8 cellular contexts compared by ENCODE assay signal in the genomic region with DNA sequence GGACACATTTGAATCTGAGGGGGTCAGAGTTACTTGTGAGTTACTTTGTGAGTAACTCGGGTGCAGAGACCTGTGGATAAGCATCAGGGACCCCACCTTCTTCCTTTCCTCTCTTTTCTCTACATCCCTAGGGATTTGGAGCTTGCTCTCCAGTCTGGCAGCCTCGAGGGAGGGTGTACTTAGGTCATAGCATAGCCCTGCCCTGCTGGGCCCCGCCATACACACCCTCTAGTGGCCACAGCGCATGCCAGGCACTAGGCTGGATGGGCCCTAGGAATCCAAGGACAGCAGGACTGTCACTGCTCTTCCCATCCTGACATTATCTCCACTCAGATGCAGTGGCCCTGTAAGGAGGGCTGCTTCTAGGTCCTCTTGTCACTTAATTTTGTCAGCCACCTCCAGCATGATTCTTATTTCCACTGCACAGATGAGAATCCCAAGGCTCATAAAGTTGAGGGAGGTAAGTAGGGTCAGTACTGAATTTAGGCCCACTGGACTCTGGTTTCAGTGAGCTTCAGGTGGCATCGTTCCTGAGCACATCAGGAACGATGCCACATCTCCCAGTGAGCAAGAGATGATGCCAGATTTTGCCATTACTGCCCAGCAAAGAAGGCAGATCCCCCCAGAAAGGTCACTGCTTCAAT. TPM values are rescaled to one million over a fixed set of nuclear protein-coding genes. Genes with fewer than 3 reads are reported as not detected.
DNase-seq lines count a peak whose midpoint lies in the region; ATAC-seq and TF ChIP-seq lines count a peak whose summit lies in the region.

No MANE protein-coding gene starts in this region.

- no peaks in the 10 kb centered on the region for H3K9me2 ChIP-seq in SK-N-SH

- no peak overlapping the region for H3K9ac ChIP-seq in SK-N-SH

- ATAC-seq in natural killer cell treated with Interleukin-12 subunit alpha and Interleukin-12 subunit beta and Interleukin-15 and Interleukin-18, amount 100 ng/mL, for 72 hours, result no peak
- no peak for ATAC-seq in GM18498 (IDR thresholded peaks at IDR 0.05; ENCODE audit: unreplicated experiment)

- no peaks in the 10 kb centered on the region for H3K9me3 Mint-ChIP-seq in osteocyte (ENCODE audit: unreplicated experiment)
- H3K9me3 Mint-ChIP-seq in natural killer cell treated with Interleukin-12 subunit alpha and Interleukin-12 subunit beta and Interleukin-15 and Interleukin-18, amount 100 ng/mL, for 72 hours, result no peaks in the 10 kb centered on the region

- no peak for TF ChIP-seq EP300 in SK-N-SH (IDR thresholded peaks at IDR 0.05; ENCODE audit: borderline replicate concordance in 1 of 2, low read depth in 1 of 2, low read length in 1 of 2)

- 5% methylated on average over 6 of the region's 6 CpGs for WGBS in SK-N-SH (ENCODE audit: low lambda C conversion rate)

- DNase-seq in Daoy (ENCODE audit: low read depth), result peak; percentile 73
- peak in 51 of 76 experiments; percentile 2 to 57 (median 27) for DNase-seq in HUDEP-2 (lab: John Stamatoyannopoulos, UW; ENCODE audit: unreplicated experiment in 76 of 76)
- peak; percentile 81 for DNase-seq in SK-N-SH
- DNase-seq in fibroblast of mammary gland (ENCODE audit: low read depth), result peak; percentile 60
- peak; percentile 87 for DNase-seq in osteocyte (ENCODE audit: extremely low spot score, unreplicated experiment)
- no peak for DNase-seq in natural killer cell treated with Interleukin-12 subunit alpha and Interleukin-12 subunit beta and Interleukin-15 and Interleukin-18, amount 100 ng/mL, for 72 hours (ENCODE audit: low spot score)
- DNase-seq in activated CD8-positive, alpha-beta memory T cell treated with anti-CD3 and anti-CD28 coated beads for 24 hours, result no peak

- peaks cover 11% of the 10 kb centered on the region for H3F3A ChIP-seq in SK-N-SH (replicated peaks; ENCODE audit: insufficient read depth)

- POLR2A ChIA-PET in SK-N-SH (lab: Yijun Ruan, JAX), result no interaction called here

- H3K36me3 ChIP-seq in SK-N-SH (replicated peaks in 1 of 2; ENCODE audit: control insufficient read depth in 1 of 2, insufficient read depth in 2 of 2, low read length in 1 of 2), result no peaks in the 10 kb centered on the region

- no peak overlapping the region for H3K4me2 ChIP-seq in SK-N-SH

- H3K36me3 Mint-ChIP-seq in osteocyte (ENCODE audit: unreplicated experiment), result no peaks in the 10 kb centered on the region
- H3K36me3 Mint-ChIP-seq in natural killer cell treated with Interleukin-12 subunit alpha and Interleukin-12 subunit beta and Interleukin-15 and Interleukin-18, amount 100 ng/mL, for 72 hours, result no peaks in the 10 kb centered on the region

- peak overlapping the region; percentile 76; the same call in 1 of the 2 replicates for H2AFZ ChIP-seq in SK-N-SH (ENCODE audit: low read depth)

- no peak overlapping the region for H3K4me3 Mint-ChIP-seq in osteocyte (ENCODE audit: unreplicated experiment)
- no peak overlapping the region for H3K4me3 Mint-ChIP-seq in natural killer cell treated with Interleukin-12 subunit alpha and Interleukin-12 subunit beta and Interleukin-15 and Interleukin-18, amount 100 ng/mL, for 72 hours

- peak; percentile 85 for TF ChIP-seq RAD21 in SK-N-SH (IDR thresholded peaks at IDR 0.05; ENCODE audit: low read length)

- TF ChIP-seq CTCF in SK-N-SH (IDR thresholded peaks at IDR 0.05) (peak; percentile 90), fibroblast of mammary gland (conservative IDR thresholded peaks at IDR 0.05; ENCODE audit: control insufficient read depth, insufficient read depth, low read depth, low read length) (peak; percentile 74), osteocyte (IDR thresholded peaks at IDR 0.05) (peak; percentile 80)

- H3K4me3 ChIP-seq in SK-N-SH (ENCODE audit: low read depth in 2 of 2, low read length in 1 of 2) (no peak overlapping the region), fibroblast of mammary gland (ENCODE audit: control insufficient read depth, low read depth, low read length) (no peak overlapping the region)

- peaks cover 8 to 16% of the 10 kb centered on the region in 2 experiments; a peak in 2 of 4 replicates for H3K4me1 ChIP-seq in SK-N-SH (ENCODE audit: control insufficient read depth in 1 of 2, insufficient read depth in 2 of 2, low read depth in 1 of 2, low read length in 1 of 2)

- CTCF ChIA-PET in SK-N-SH (lab: Yijun Ruan, JAX), result interaction anchor here (0.6 to 12.9 kb wide), 28 partner anchors 9 to 200 kb away, joined by 3 to 172 read pairs (median 6); no protein-coding TSS in a partner anchor

- no peak overlapping the region for H3K27ac Mint-ChIP-seq in osteocyte (ENCODE audit: unreplicated experiment)
- H3K27ac Mint-ChIP-seq in natural killer cell treated with Interleukin-12 subunit alpha and Interleukin-12 subunit beta and Interleukin-15 and Interleukin-18, amount 100 ng/mL, for 72 hours, result no peak overlapping the region

- H4K20me1 ChIP-seq in SK-N-SH (ENCODE audit: insufficient read depth), result peaks cover 5% of the 10 kb centered on the region; the same call in 1 of the 2 replicates

- no peak overlapping the region for H3K27ac ChIP-seq in SK-N-SH (ENCODE audit: low read depth in 2 of 2, low read length in 1 of 2)

- H3K79me2 ChIP-seq in SK-N-SH (ENCODE audit: insufficient read depth), result peaks cover 13% of the 10 kb centered on the region

- H3K27me3 Mint-ChIP-seq in osteocyte (ENCODE audit: unreplicated experiment), result no peaks in the 10 kb centered on the region
- H3K27me3 Mint-ChIP-seq in natural killer cell treated with Interleukin-12 subunit alpha and Interleukin-12 subunit beta and Interleukin-15 and Interleukin-18, amount 100 ng/mL, for 72 hours, result peaks cover 3 to 8% of the 10 kb centered on the region in 2 donors

- no peaks in the 10 kb centered on the region for H3K27me3 ChIP-seq in SK-N-SH (ENCODE audit: insufficient read depth)

- no peaks in the 10 kb centered on the region for H3K9me3 ChIP-seq in SK-N-SH

- peaks cover 17% of the 10 kb centered on the region for H3K4me1 Mint-ChIP-seq in osteocyte (ENCODE audit: unreplicated experiment)
- H3K4me1 Mint-ChIP-seq in natural killer cell treated with Interleukin-12 subunit alpha and Interleukin-12 subunit beta and Interleukin-15 and Interleukin-18, amount 100 ng/mL, for 72 hours (ENCODE audit: low read depth in 2 of 2), result peaks cover 10 to 16% of the 10 kb centered on the region in 2 donors

TF ChIP-seq in SK-N-SH, 30 proteins besides CTCF, POLR2A, EP300 and RAD21:
- TF ChIP-seq, protein P1, sequence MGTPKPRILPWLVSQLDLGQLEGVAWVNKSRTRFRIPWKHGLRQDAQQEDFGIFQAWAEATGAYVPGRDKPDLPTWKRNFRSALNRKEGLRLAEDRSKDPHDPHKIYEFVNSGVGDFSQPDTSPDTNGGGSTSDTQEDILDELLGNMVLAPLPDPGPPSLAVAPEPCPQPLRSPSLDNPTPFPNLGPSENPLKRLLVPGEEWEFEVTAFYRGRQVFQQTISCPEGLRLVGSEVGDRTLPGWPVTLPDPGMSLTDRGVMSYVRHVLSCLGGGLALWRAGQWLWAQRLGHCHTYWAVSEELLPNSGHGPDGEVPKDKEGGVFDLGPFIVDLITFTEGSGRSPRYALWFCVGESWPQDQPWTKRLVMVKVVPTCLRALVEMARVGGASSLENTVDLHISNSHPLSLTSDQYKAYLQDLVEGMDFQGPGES (IDR thresholded peaks at IDR 0.05; ENCODE audit: low read depth, low read length), result no peak
- peak; percentile 33; the same call in 1 of the 2 replicates for TF ChIP-seq NRF1 (IDR thresholded peaks at IDR 0.05; ENCODE audit: low read depth, low read length)
- TF ChIP-seq EZH2phosphoT487 (IDR thresholded peaks at IDR 0.05; ENCODE audit: borderline replicate concordance, low read depth), result no peak
- TF ChIP-seq SMC3 (IDR thresholded peaks at IDR 0.05; ENCODE audit: low read depth, low read length), result peak; percentile 90
- no peak for TF ChIP-seq RXRA (IDR thresholded peaks at IDR 0.05; ENCODE audit: borderline replicate concordance, low read depth)
- TF ChIP-seq, protein P2, sequence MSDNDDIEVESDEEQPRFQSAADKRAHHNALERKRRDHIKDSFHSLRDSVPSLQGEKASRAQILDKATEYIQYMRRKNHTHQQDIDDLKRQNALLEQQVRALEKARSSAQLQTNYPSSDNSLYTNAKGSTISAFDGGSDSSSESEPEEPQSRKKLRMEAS (IDR thresholded peaks at IDR 0.05; ENCODE audit: low read depth), result 0 out of 2 replicates have a peak, but pooled peaks have one; percentile 48
- TF ChIP-seq, protein P3, sequence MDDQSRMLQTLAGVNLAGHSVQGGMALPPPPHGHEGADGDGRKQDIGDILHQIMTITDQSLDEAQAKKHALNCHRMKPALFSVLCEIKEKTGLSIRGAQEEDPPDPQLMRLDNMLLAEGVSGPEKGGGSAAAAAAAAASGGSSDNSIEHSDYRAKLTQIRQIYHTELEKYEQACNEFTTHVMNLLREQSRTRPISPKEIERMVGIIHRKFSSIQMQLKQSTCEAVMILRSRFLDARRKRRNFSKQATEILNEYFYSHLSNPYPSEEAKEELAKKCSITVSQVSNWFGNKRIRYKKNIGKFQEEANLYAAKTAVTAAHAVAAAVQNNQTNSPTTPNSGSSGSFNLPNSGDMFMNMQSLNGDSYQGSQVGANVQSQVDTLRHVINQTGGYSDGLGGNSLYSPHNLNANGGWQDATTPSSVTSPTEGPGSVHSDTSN (IDR thresholded peaks at IDR 0.05), result no peak
- TF ChIP-seq GATA2 (CRISPR knock-in tag; IDR thresholded peaks at IDR 0.05), result no peak
- no peak for TF ChIP-seq RCOR1 (IDR thresholded peaks at IDR 0.05; ENCODE audit: low read length)
- TF ChIP-seq MXI1 (IDR thresholded peaks at IDR 0.05; ENCODE audit: low read depth, low read length), result peak; percentile 56; the same call in 1 of the 2 replicates
- TF ChIP-seq, protein P4, sequence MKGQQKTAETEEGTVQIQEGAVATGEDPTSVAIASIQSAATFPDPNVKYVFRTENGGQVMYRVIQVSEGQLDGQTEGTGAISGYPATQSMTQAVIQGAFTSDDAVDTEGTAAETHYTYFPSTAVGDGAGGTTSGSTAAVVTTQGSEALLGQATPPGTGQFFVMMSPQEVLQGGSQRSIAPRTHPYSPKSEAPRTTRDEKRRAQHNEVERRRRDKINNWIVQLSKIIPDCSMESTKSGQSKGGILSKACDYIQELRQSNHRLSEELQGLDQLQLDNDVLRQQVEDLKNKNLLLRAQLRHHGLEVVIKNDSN (IDR thresholded peaks at IDR 0.05; ENCODE audit: borderline replicate concordance, low read depth), result no peak
- TF ChIP-seq RFX5 (IDR thresholded peaks at IDR 0.05; ENCODE audit: low read length), result no peak
- TF ChIP-seq YY1 (IDR thresholded peaks at IDR 0.05; ENCODE audit: low read depth), result no peak
- no peak for TF ChIP-seq SIN3A (IDR thresholded peaks at IDR 0.05; ENCODE audit: borderline replicate concordance, low read depth, low read length)

RNA-seq across cellular contexts. Expression of a gene that starts 3.6 kb away (rescaled TPM):
- total RNA-seq in Daoy (2014; rRNA removed; shearing (Covaris generic)), result 9.0 and 12.2 TPM in 2 replicates
- polyA plus RNA-seq in SK-N-SH (2012; rRNA removed), result 3.8 and 4.5 TPM in 2 replicates
- 2.1 and 3.6 TPM in 2 replicates for polyA plus RNA-seq in SK-N-SH (2012; cell fraction: cytosol; rRNA removed)
- 16.1 and 18.7 TPM in 2 replicates for polyA plus RNA-seq in SK-N-SH (2012; cell fraction: nucleus; rRNA removed)
- total RNA-seq in osteocyte, result 14.6 and 17.5 TPM in 2 replicates
- 1 to 10 TPM in 1 of 2 donors, under 1 TPM in 1; 0.33 to 1.1 TPM for total RNA-seq in natural killer cell treated with Interleukin-12 subunit alpha and Interleukin-12 subunit beta and Interleukin-15 and Interleukin-18, amount 100 ng/mL, for 72 hours

Comparison
In these comparisons a context has a peak if more than half of its experiments do, and no peak if none do; other contexts are left out.
1. DNase-seq: peak in Daoy (single experiment), HUDEP-2 (51 of 76), SK-N-SH (single experiment), fibroblast of mammary gland (single experiment) and osteocyte (single experiment); none in natural killer cell treated with Interleukin-12 subunit alpha and Interleukin-12 subunit beta and Interleukin-15 and Interleukin-18, amount 100 ng/mL, for 72 hours (single experiment) and activated CD8-positive, alpha-beta memory T cell treated with anti-CD3 and anti-CD28 coated beads for 24 hours (single experiment).
2. Peak in every context shown above with its lines, with median percentiles within 50 percentile points of each other: CTCF ChIP-seq.